In genomic region chr1:209617047-209617673, GRCh38 we compare ENCODE assay signal across 17 cellular contexts. TPM values are rescaled to one million over a fixed set of nuclear protein-coding genes. Genes with fewer than 3 reads are reported as not detected.
DNase-seq lines count a peak whose midpoint lies in the region; ATAC-seq and TF ChIP-seq lines count a peak whose summit lies in the region.
"Had no signal": no experiment of that assay in that cellular context is flagged by ENCODE, and none has a peak within 500 bp of the region (broad histone marks: within the 10 kb centered on the region; RNA-seq: fewer than 3 reads in every experiment).

No MANE protein-coding gene starts in this region.

- no peaks in the 10 kb centered on the region for H3K79me2 ChIP-seq in neural progenitor cell (ENCODE audit: low read depth)

- H3K9me3 ChIP-seq in heart right ventricle: no peaks in the 10 kb centered on the region
- no peaks in the 10 kb centered on the region for H3K9me3 ChIP-seq in neural progenitor cell (ENCODE audit: low read depth)
- H3K9me3 ChIP-seq: Peyer's patch had no signal

- H4K20me1 ChIP-seq in neural progenitor cell (ENCODE audit: low read depth): no peaks in the 10 kb centered on the region

- H3K4me3 ChIP-seq in epithelial cell of esophagus (ENCODE audit: low read length) (no peak overlapping the region), heart right ventricle (no peak overlapping the region), neural progenitor cell (no peak overlapping the region)
- H3K4me3 ChIP-seq: Peyer's patch had no signal

- H3K4me1 ChIP-seq in heart right ventricle: peaks cover 9 to 58% (median 40%) of the 10 kb centered on the region in 9 donors
- no peaks in the 10 kb centered on the region for H3K4me1 ChIP-seq in neural progenitor cell

- no peaks in the 10 kb centered on the region for H3K9me3 Mint-ChIP-seq in neural progenitor cell

- H3K4me3 Mint-ChIP-seq in neural progenitor cell: no peak overlapping the region

- DNase-seq in epithelial cell of esophagus (ENCODE audit: low read depth) (peak; percentile 16), heart right ventricle (peak; percentile 29 to 32), neural progenitor cell (ENCODE audit: low spot score) (no peak), AG20443 (ENCODE audit: low spot score) (no peak), kidney glomerular epithelial cell (lab: John Stamatoyannopoulos, UW) (no peak), NCI-H1048 (lab: John Stamatoyannopoulos, UW) (no peak), NCI-H1105 treated with DMSO at 0.1 percent for 48 hours (lab: John Stamatoyannopoulos, UW) (no peak)
- DNase-seq: C1 segment of cervical spinal cord, DMS79, NCI-H146, NCI-H2081, NCI-H2171 treated with DMSO at 0.1 percent for 48 hours, NCI-H446, NCI-H526 treated with DMSO at 0.1 percent for 48 hours had no signal

- no peak overlapping the region for H3K4me2 ChIP-seq in neural progenitor cell
- H3K4me2 ChIP-seq: KMS-11 had no signal

- WGBS in heart right ventricle, 2 donors: 74 to 76% methylated on average over 10 of the region's 10 CpGs

- H3K27ac ChIP-seq in heart right ventricle (peak overlapping the region in 8 of 10 donors; percentile 36 to 79 (median 62)), neural progenitor cell (no peak overlapping the region)
- H3K27ac ChIP-seq: KMS-11, Peyer's patch had no signal

- H3K27me3 ChIP-seq in heart right ventricle: no peaks in the 10 kb centered on the region
- no peaks in the 10 kb centered on the region for H3K27me3 ChIP-seq in neural progenitor cell
- H3K27me3 ChIP-seq: Peyer's patch had no signal

- no peaks in the 10 kb centered on the region for H3K36me3 Mint-ChIP-seq in neural progenitor cell

- H2AFZ ChIP-seq in neural progenitor cell (replicated peaks): no peak overlapping the region

- H3K9ac ChIP-seq in neural progenitor cell: no peak overlapping the region
- H3K9ac ChIP-seq: KMS-11 had no signal

- H3K36me3 ChIP-seq in heart right ventricle (no peaks in the 10 kb centered on the region), neural progenitor cell (no peaks in the 10 kb centered on the region)

- intact Hi-C loops in heart right ventricle (cut with DNase I): no loop called here

- peak; percentile 4 to 74 (median 49) for ATAC-seq in heart right ventricle

- peaks cover 15% of the 10 kb centered on the region for H3K4me1 Mint-ChIP-seq in neural progenitor cell

- peaks cover 20% of the 10 kb centered on the region for H3K27me3 Mint-ChIP-seq in neural progenitor cell (ENCODE audit: insufficient read depth, low read depth)

- no peaks in the 10 kb centered on the region for H3F3A ChIP-seq in neural progenitor cell (ENCODE audit: low read depth)

- H3K27ac Mint-ChIP-seq in neural progenitor cell: peak overlapping the region; percentile 76

- TF ChIP-seq CTCF in epithelial cell of esophagus (IDR thresholded peaks at IDR 0.05; ENCODE audit: insufficient read depth, low read depth, low read length, missing control alignments) (no peak), heart right ventricle (IDR thresholded peaks at IDR 0.05) (peak in 3 of 9 donors; percentile 11 to 20 (median 20)), neural progenitor cell (IDR thresholded peaks at IDR 0.05) (no peak)

RNA-seq across cellular contexts. Expression of gene CAMK1G, which starts 33.6 kb away (rescaled TPM):
- total RNA-seq in heart right ventricle (under 1 TPM in 3 of 10 donors, not detected in 7; 0.11 to 0.71 (median 0.21) TPM), neural progenitor cell (ENCODE audit: low replicate concordance) (3.6 and 4.3 TPM in 2 replicates)
- not detected for polyA plus RNA-seq in heart right ventricle
- total RNA-seq: HT-29, Peyer's patch had no signal

RNA-seq across cellular contexts. Expression of gene LAMB3, which starts 35.1 kb away (rescaled TPM):
- total RNA-seq in heart right ventricle (1 to 10 TPM; 2.3 to 6.0 (median 3.8) TPM), neural progenitor cell (ENCODE audit: low replicate concordance) (0.19 TPM in 1 of 2 replicates, not detected in the other)
- polyA plus RNA-seq in heart right ventricle: 1 to 10 TPM; 1.6 to 3.7 TPM

RNA-seq across cellular contexts. Expression of gene G0S2, which starts 58.1 kb away (rescaled TPM):
- total RNA-seq in heart right ventricle (100 to 1,000 TPM in 7 of 10 donors, 10 to 100 TPM in 3; 75.3 to 491 (median 131) TPM), neural progenitor cell (ENCODE audit: low replicate concordance) (0.93 TPM in 1 of 2 replicates, not detected in the other)
- 100 to 1,000 TPM in 1 of 2 donors, 10 to 100 TPM in 1; 90.0 to 223 TPM for polyA plus RNA-seq in heart right ventricle

Comparison
In these comparisons a context has a peak if more than half of its experiments do, and no peak if none do; other contexts are left out.
1. DNase-seq: peak in epithelial cell of esophagus (single experiment) and heart right ventricle (2 of 2); none in neural progenitor cell (single experiment), AG20443 (single experiment), kidney glomerular epithelial cell (single experiment), NCI-H1048 (single experiment) and NCI-H1105 treated with DMSO at 0.1 percent for 48 hours (single experiment).
2. RNA of gene G0S2, which starts 58.1 kb away (total RNA-seq): 75.3 to 491 TPM in heart right ventricle; 0.93 TPM in neural progenitor cell; every median in the first group is over 10 times any median in the second.